ENCODE assay signal across 18 cellular contexts in genomic region chr14:99425272-99425681, GRCh38. TPM values are rescaled to one million over a fixed set of nuclear protein-coding genes. Genes with fewer than 3 reads are reported as not detected.
DNase-seq lines count a peak whose midpoint lies in the region; ATAC-seq and TF ChIP-seq lines count a peak whose summit lies in the region.
"Had no signal": no experiment of that assay in that cellular context is flagged by ENCODE, and none has a peak within 500 bp of the region (broad histone marks: within the 10 kb centered on the region; RNA-seq: fewer than 3 reads in every experiment).

No MANE protein-coding gene starts in this region.

- no peaks in the 10 kb centered on the region for H4K20me1 ChIP-seq in Karpas-422 (ENCODE audit: insufficient read depth, low read depth, low read length)

- peaks cover 1% of the 10 kb centered on the region for H3K4me1 Mint-ChIP-seq in CD14-positive monocyte
- H3K4me1 Mint-ChIP-seq in memory B cell = peaks cover 18% of the 10 kb centered on the region

- H3K27ac ChIP-seq in Karpas-422 (ENCODE audit: low read length) = peak overlapping the region; percentile 97
- H3K27ac ChIP-seq in spleen = no peak overlapping the region
- H3K27ac ChIP-seq: dorsolateral prefrontal cortex, KMS-11 had no signal

- peaks cover 94% of the 10 kb centered on the region for H3K79me2 ChIP-seq in Karpas-422 (ENCODE audit: low read length)

- peaks cover 21% of the 10 kb centered on the region for H3K36me3 ChIP-seq in Karpas-422 (ENCODE audit: insufficient read depth, low read length)
- peaks cover 3 to 70% (median 20%) of the 10 kb centered on the region in 6 donors for H3K36me3 ChIP-seq in spleen

- H3K9me2 ChIP-seq in Karpas-422 (replicated peaks; ENCODE audit: insufficient read depth, low read length) = no peaks in the 10 kb centered on the region

- H3K27me3 Mint-ChIP-seq in CD14-positive monocyte (ENCODE audit: low read depth in 3 of 3) (no peaks in the 10 kb centered on the region), memory B cell (no peaks in the 10 kb centered on the region)
- H3K27me3 Mint-ChIP-seq: activated CD4-positive, alpha-beta memory T cell treated with anti-CD3 and anti-CD28 coated beads, Interleukin-2, amount 10 ng/mL, durations not matched to agents 7 days and 5 days; progenitor cell of endocrine pancreas had no signal

- no peaks in the 10 kb centered on the region for H3K27me3 ChIP-seq in Karpas-422 (ENCODE audit: low read length)
- H3K27me3 ChIP-seq in spleen (replicated peaks in 1 of 7) = no peaks in the 10 kb centered on the region
- H3K27me3 ChIP-seq: dorsolateral prefrontal cortex had no signal

- H2AFZ ChIP-seq in Karpas-422 (ENCODE audit: low read length) = no peak overlapping the region

- H3K27ac Mint-ChIP-seq in CD14-positive monocyte (peak overlapping the region in 4 of 7 donors; percentile 37 to 78 (median 48)), memory B cell (peak overlapping the region; percentile 90)
- H3K27ac Mint-ChIP-seq: activated CD4-positive, alpha-beta memory T cell treated with anti-CD3 and anti-CD28 coated beads, Interleukin-2, amount 10 ng/mL, durations not matched to agents 7 days and 5 days; progenitor cell of endocrine pancreas had no signal

- no peak for TF ChIP-seq POLR2A in spleen (IDR thresholded peaks at IDR 0.05)

- H3K4me3 ChIP-seq in Karpas-422 (ENCODE audit: low read length) (peak overlapping the region; percentile 66), spleen (no peak overlapping the region)
- H3K4me3 ChIP-seq: dorsolateral prefrontal cortex, mucosa of descending colon had no signal

- H3K9me3 ChIP-seq in Karpas-422 (ENCODE audit: low read length) (peaks cover 10% of the 10 kb centered on the region), spleen (peaks cover 0 to 16% (median 12%) of the 10 kb centered on the region in 8 donors)

- peak overlapping the region; percentile 73 for H3K9ac ChIP-seq in Karpas-422 (ENCODE audit: low read length)
- H3K9ac ChIP-seq: KMS-11 had no signal

- peak overlapping the region; percentile 95 for H3K4me2 ChIP-seq in Karpas-422 (ENCODE audit: low read depth, low read length, poor library complexity, severe bottlenecking)
- H3K4me2 ChIP-seq: KMS-11 had no signal

- H3K36me3 Mint-ChIP-seq in CD14-positive monocyte = peaks cover 58 to 65% of the 10 kb centered on the region in 2 donors
- peaks cover 26% of the 10 kb centered on the region for H3K36me3 Mint-ChIP-seq in memory B cell

- H3K4me3 Mint-ChIP-seq in CD14-positive monocyte (no peak overlapping the region), memory B cell (no peak overlapping the region)
- H3K4me3 Mint-ChIP-seq: activated CD4-positive, alpha-beta memory T cell treated with anti-CD3 and anti-CD28 coated beads, Interleukin-2, amount 10 ng/mL, durations not matched to agents 7 days and 5 days had no signal

- DNase-seq in CD14-positive monocyte (ENCODE audit: low spot score) (no peak), Karpas-422 (peak; percentile 87), SHP77 (lab: John Stamatoyannopoulos, UW) (peak; percentile 45 to 69), memory B cell (ENCODE audit: low spot score in 2 of 2) (no peak), spleen (no peak)
- DNase-seq: activated CD4-positive, alpha-beta memory T cell treated with anti-CD3 and anti-CD28 coated beads, Interleukin-2, amount 10 ng/mL, durations not matched to agents 7 days and 5 days; activated effector memory CD4-positive, alpha-beta T cell treated with Interleukin-2 at 50 U/mL for 16 hours; aorta; NCI-H446 treated with DMSO at 0.1 percent for 48 hours; SIG-M5; stimulated activated CD4-positive, alpha-beta T cell treated with anti-CD3 and anti-CD28 coated beads, Interleukin-2, amount 100 ng/mL, for 24 hours had no signal

- intact Hi-C loops in CD14-positive monocyte (cut with micrococcal nuclease) (no loop called here), spleen (cut with DNase I; ENCODE audit: low total_unique reads) (no loop called here)

- TF ChIP-seq CTCF in CD14-positive monocyte (IDR thresholded peaks at IDR 0.05) (no peak), spleen (IDR thresholded peaks at IDR 0.05 in 8 of 11, conservative IDR thresholded peaks at IDR 0.05 in 3 of 11) (no peak)

- no peak for ATAC-seq in memory B cell (ENCODE audit: low read depth)
- no peak for ATAC-seq in GM21390 (IDR thresholded peaks at IDR 0.05; ENCODE audit: unreplicated experiment)
- no peak for ATAC-seq in HG03025 (IDR thresholded peaks at IDR 0.05; ENCODE audit: low FRiP score, unreplicated experiment)
- no peak for ATAC-seq in GM18907 (IDR thresholded peaks at IDR 0.05; ENCODE audit: unreplicated experiment)
- ATAC-seq: mucosa of descending colon had no signal

- 86 to 96% (median 96%) methylated on average over 7 to 11 of the region's 11 CpGs for WGBS in spleen, 5 donors

- peaks cover 0 to 7% (median 5%) of the 10 kb centered on the region in 7 donors for H3K9me3 Mint-ChIP-seq in CD14-positive monocyte
- H3K9me3 Mint-ChIP-seq in memory B cell = peaks cover 5% of the 10 kb centered on the region

- H3K4me1 ChIP-seq in Karpas-422 (ENCODE audit: low read length) = peaks cover 96% of the 10 kb centered on the region
- peaks cover 0 to 31% (median 0%) of the 10 kb centered on the region in 6 donors for H3K4me1 ChIP-seq in spleen

RNA-seq across cellular contexts. Expression of gene SETD3, which starts 55.4 kb away (rescaled TPM):
- polyA plus RNA-seq in CD14-positive monocyte (10 to 100 TPM; 38.7 to 39.5 TPM), spleen (10 to 100 TPM; 18.1 to 28.4 (median 19.1) TPM)
- 72.3 and 90.3 TPM in 2 replicates for total RNA-seq in Karpas-422 (2014; rRNA removed; shearing (Covaris generic); ENCODE audit: low replicate concordance)
- 10 to 100 TPM; 47.9 to 84.4 (median 64.6) TPM for total RNA-seq in spleen

RNA-seq across cellular contexts. Expression of gene CCNK, which starts 55.9 kb away (rescaled TPM):
- 10 to 100 TPM in 1 of 2 donors, 1 to 10 TPM in 1; 7.7 to 14.7 TPM for polyA plus RNA-seq in CD14-positive monocyte
- total RNA-seq in Karpas-422 (2014; rRNA removed; shearing (Covaris generic); ENCODE audit: low replicate concordance) = 46.1 and 69.4 TPM in 2 replicates
- total RNA-seq in spleen = 10 to 100 TPM; 38.3 to 58.3 (median 50.3) TPM
- polyA plus RNA-seq in spleen = 10 to 100 TPM; 11.8 to 15.5 (median 12.8) TPM

Comparison
In these comparisons a context has a peak if more than half of its experiments do, and no peak if none do; other contexts are left out.
1. DNase-seq: peak in Karpas-422 (single experiment) and SHP77 (2 of 2); none in CD14-positive monocyte (single experiment), memory B cell (0 of 2) and spleen (single experiment).